In the genomic region with DNA sequence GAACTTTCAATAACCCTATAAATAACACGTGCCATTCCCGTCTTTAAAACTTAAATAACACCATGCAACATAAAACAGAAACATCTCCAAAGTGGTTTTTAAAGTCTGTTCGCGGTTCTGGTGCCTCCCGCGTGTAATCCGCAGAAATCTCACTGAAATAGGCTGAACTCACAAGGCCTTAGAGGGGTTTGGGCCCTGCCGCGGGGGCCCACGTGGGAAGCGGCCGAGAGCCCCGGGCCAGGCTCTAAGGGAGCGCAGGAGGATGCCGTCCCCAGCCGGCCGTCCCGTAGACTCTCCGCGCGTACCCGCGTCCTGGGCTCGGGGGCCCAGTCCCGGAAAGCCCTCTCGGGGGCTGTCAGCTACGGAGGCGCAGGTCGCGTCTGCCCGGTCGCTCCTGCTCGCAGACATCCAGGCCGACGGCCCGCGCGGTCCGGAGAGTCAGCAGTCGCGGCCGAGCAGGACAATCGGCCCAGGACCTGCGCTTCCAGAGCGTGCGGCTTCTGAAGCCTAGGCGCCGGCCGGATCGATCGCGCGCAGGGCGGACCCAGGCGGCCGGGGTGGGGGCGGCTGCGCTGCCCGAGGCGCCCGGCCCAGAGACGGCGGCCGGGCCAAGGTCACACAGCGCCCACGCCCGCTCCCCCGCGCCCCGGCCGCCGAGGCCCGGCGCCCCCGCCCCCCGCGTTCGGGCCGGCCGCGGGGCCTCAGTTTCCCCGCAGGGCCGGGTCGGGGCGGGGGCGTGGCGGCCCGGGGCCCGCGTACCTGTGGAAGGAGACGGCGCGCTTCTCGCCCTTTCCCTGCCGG, we compare ENCODE assay signal across 1 cellular context.
TF ChIP-seq lines count a peak whose summit lies in the region.

No MANE protein-coding gene starts in this region.

TF ChIP-seq in endothelial cell of umbilical vein, 7 proteins besides CTCF, POLR2A, EP300 and RAD21 (continued from another document):
- TF ChIP-seq, protein P1, sequence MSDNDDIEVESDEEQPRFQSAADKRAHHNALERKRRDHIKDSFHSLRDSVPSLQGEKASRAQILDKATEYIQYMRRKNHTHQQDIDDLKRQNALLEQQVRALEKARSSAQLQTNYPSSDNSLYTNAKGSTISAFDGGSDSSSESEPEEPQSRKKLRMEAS (IDR thresholded peaks at IDR 0.05; ENCODE audit: insufficient read depth, insufficient read length): no peak
- TF ChIP-seq EZH2 (IDR thresholded peaks at IDR 0.05; ENCODE audit: borderline replicate concordance, low read depth, low read length, severe bottlenecking) (no peak), POLR2AphosphoS5 (IDR thresholded peaks at IDR 0.05; ENCODE audit: insufficient read depth, low read depth, low read length) (no peak), MYC (IDR thresholded peaks at IDR 0.05; ENCODE audit: low read depth, low read length) (no peak), JUN (IDR thresholded peaks at IDR 0.05; ENCODE audit: borderline replicate concordance, insufficient read depth, insufficient read length, low read depth) (no peak)
